In the genomic region with DNA sequence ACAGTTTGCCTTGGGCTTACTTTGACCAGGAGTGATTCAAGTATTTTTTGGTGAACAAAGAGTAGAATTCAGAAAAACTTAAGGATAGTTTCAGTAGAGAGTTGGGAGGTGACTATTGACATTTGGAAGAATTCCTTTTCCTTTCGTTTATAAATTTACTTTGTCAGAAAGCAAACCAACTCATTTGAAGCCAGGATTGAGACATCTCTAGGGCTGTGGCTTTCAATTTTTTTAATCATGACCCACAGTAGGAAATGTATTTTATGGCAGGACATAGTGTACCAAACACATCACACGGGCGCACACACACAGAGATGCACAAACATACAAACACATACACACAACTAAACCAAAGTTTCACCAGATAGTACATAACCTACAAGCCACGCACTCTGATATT, we compare ENCODE assay signal across 29 cellular contexts. TPM values are rescaled to one million over a fixed set of nuclear protein-coding genes. Genes with fewer than 3 reads are reported as not detected.
"Had no signal": no experiment of that assay in that cellular context is flagged by ENCODE, and none has a peak within 500 bp of the region (broad histone marks: within the 10 kb centered on the region; RNA-seq: fewer than 3 reads in every experiment).

No MANE protein-coding gene starts in this region.

- FAIRE-seq: astrocyte, bronchial epithelial cell had no signal

- H3K9ac ChIP-seq: SK-N-SH had no signal

- ATAC-seq: activated CD8-positive, alpha-beta T cell treated with anti-CD3 and anti-CD28 coated beads, Interleukin-2, amount 10 ng/mL, durations not matched to agents 7 days and 5 days; activated naive CD4-positive, alpha-beta T cell treated with anti-CD3 and anti-CD28 coated beads, Interleukin-2, amount 50 U/mL, for 72 hours; Panc1 had no signal

- H3K27me3 ChIP-seq: SJSA1 had no signal

- H3K36me3 ChIP-seq: adrenal gland, MG63, SJSA1 had no signal

- H3K4me1 ChIP-seq: adrenal gland had no signal

- DNase-seq: activated CD4-positive, alpha-beta T cell treated with anti-CD3 and anti-CD28 coated beads, Interleukin-2, amount 10 ng/mL, durations not matched to agents 7 days and 5 days; activated CD4-positive, alpha-beta T cell treated with anti-CD3 and anti-CD28 coated beads, Interleukin-2, amount 50 U/mL, for 48 hours; activated CD8-positive, alpha-beta T cell treated with anti-CD3 and anti-CD28 coated beads, Interleukin-2, amount 10 ng/mL, durations not matched to agents 7 days and 5 days; activated gamma-delta T cell treated with Interleukin-2 at 50 U/mL for 16 hours; activated naive CD4-positive, alpha-beta T cell treated with anti-CD3 and anti-CD28 coated beads for 36 hours; activated T-cell treated with anti-CD3 and anti-CD28 coated beads, Interleukin-2, amount 50 U/mL, for 24 hours; adrenal gland; caudate nucleus; cerebellar nuclear complex; Kasumi-1; KG1; MG63; NCI-H1048; NCI-H1105 treated with DMSO at 0.1 percent for 48 hours; NCI-H1436; NCI-H1694; NCI-H1930; NCI-H2081 treated with DMSO at 0.1 percent for 48 hours; NCI-H226; NCI-H446 treated with DMSO at 0.1 percent for 48 hours; NCI-H524 treated with DMSO at 0.1 percent for 48 hours; SHP77; SK-N-SH had no signal

- H3K4me3 ChIP-seq: adrenal gland, MG63, SJSA1 had no signal

- H3K4me2 ChIP-seq: SK-N-SH had no signal

- H3K9me3 ChIP-seq: adrenal gland, MG63, SJSA1, SK-N-SH had no signal

- H3K27ac ChIP-seq: adrenal gland, SJSA1 had no signal

RNA-seq across cellular contexts. Expression of a gene that starts 24.1 kb away (rescaled TPM):
- total RNA-seq: activated CD4-positive, alpha-beta T cell treated with anti-CD3 and anti-CD28 coated beads, Interleukin-2, amount 10 ng/mL, durations not matched to agents 7 days and 5 days; activated CD8-positive, alpha-beta T cell treated with anti-CD3 and anti-CD28 coated beads, Interleukin-2, amount 10 ng/mL, durations not matched to agents 7 days and 5 days; activated naive CD4-positive, alpha-beta T cell treated with anti-CD3 and anti-CD28 coated beads for 36 hours; activated T-helper 2 cell treated with anti-CD3 and anti-CD28 coated beads, Interferon-gamma antibody, Interleukin-2, Interleukin-4, amounts not matched to agents 10 μg/mL and 5 μg/mL and 100 μg/mL, durations not matched to agents 14 hours and 24 hours and 36 hours; bronchial epithelial cell had no signal
- polyA plus RNA-seq: SK-N-SH had no signal
